Comparison of ENCODE assay signal across 9 cellular contexts in the genomic region with DNA sequence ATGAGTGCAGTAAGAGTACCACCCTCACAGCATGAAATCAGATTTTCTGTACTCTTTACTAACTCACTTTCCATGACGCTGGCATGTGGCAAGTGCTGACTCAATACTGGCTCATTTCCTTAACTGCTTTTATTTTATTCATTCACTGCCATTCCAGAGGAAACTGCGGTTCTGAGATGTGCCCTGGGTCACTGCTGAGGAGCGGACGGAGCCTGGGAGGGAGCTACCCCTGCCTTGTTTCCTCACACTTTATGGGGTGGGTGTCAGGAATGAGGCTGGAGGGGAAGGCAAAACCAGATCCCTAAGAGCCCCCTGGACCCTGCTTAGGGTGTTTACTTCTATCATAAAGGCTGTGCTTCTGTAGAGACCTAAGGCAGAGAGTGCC. TPM values are rescaled to one million over a fixed set of nuclear protein-coding genes. Genes with fewer than 3 reads are reported as not detected.
A peak's percentile ranks its signal among the peaks of the same experiment; 100 is the strongest.
DNase-seq lines count a peak whose midpoint lies in the region; ATAC-seq and TF ChIP-seq lines count a peak whose summit lies in the region.
"Had no signal": no experiment of that assay in that cellular context is flagged by ENCODE, and none has a peak within 500 bp of the region (broad histone marks: within the 10 kb centered on the region; RNA-seq: fewer than 3 reads in every experiment).

No MANE protein-coding gene starts in this region.

- H3K27ac Mint-ChIP-seq in CD14-positive monocyte (peak overlapping the region in 6 of 7 donors; percentile 58 to 90 (median 72)), T-helper 17 cell (no peak overlapping the region)
- H3K27ac Mint-ChIP-seq in naive thymus-derived CD8-positive, alpha-beta T cell, result peak overlapping the region; percentile 88 to 99 (median 95)

- H3K4me1 Mint-ChIP-seq in CD14-positive monocyte, result peaks cover 44% of the 10 kb centered on the region
- peaks cover 50 to 86% (median 79%) of the 10 kb centered on the region in 4 donors for H3K4me1 Mint-ChIP-seq in naive thymus-derived CD8-positive, alpha-beta T cell
- H3K4me1 Mint-ChIP-seq in T-helper 17 cell, result peaks cover 31% of the 10 kb centered on the region

- DNase-seq in CD14-positive monocyte (ENCODE audit: low spot score) (no peak), NOMO-1 (lab: John Stamatoyannopoulos, UW; ENCODE audit: unreplicated experiment in 2 of 2) (peak; percentile 29 to 76), astrocyte of the cerebellum (ENCODE audit: low read depth) (peak; percentile 95), NCI-H748 (lab: John Stamatoyannopoulos, UW; ENCODE audit: unreplicated experiment) (no peak), DMS79 treated with DMSO at 0.1 percent for 48 hours (lab: John Stamatoyannopoulos, UW) (no peak), T-helper 17 cell (no peak)
- no peak for DNase-seq in naive thymus-derived CD8-positive, alpha-beta T cell

- POLR2A ChIA-PET in naive thymus-derived CD8-positive, alpha-beta T cell (lab: Charles Lee), result interaction anchor here (13.1 kb wide), 1 partner anchor 13 kb away, joined by 252 read pairs; the partner anchor contains the start of gene NT5E

- TF ChIP-seq CTCF in CD14-positive monocyte (IDR thresholded peaks at IDR 0.05), result no peak
- TF ChIP-seq CTCF in astrocyte of the cerebellum (IDR thresholded peaks at IDR 0.05; ENCODE audit: low read depth, low read length, missing control alignments), result no peak

- no peak overlapping the region for H3K4me3 ChIP-seq in astrocyte of the cerebellum (ENCODE audit: low read depth, low read length)
- H3K4me3 ChIP-seq: dorsolateral prefrontal cortex had no signal

- in situ Hi-C loops in astrocyte of the cerebellum (cut with HindIII; ENCODE audit: low sequenced_read_pairs), result no loop called here

- intact Hi-C loops in CD14-positive monocyte (cut with micrococcal nuclease), result no loop called here

- no peak overlapping the region for H3K4me3 Mint-ChIP-seq in CD14-positive monocyte
- H3K4me3 Mint-ChIP-seq in naive thymus-derived CD8-positive, alpha-beta T cell, result peak overlapping the region; percentile 12 to 89 (median 70)
- no peak overlapping the region for H3K4me3 Mint-ChIP-seq in T-helper 17 cell

- peak in 1 of 2 donors; percentile 3 for ATAC-seq in naive thymus-derived CD8-positive, alpha-beta T cell
- no peak for ATAC-seq in T-helper 17 cell
- no peak for ATAC-seq in HG03439 (IDR thresholded peaks at IDR 0.05; ENCODE audit: unreplicated experiment)

- H3K9me3 ChIP-seq in T-helper 17 cell (ENCODE audit: control insufficient read depth, low read length, poor library complexity, severe bottlenecking), result no peaks in the 10 kb centered on the region

- peaks cover 0 to 3% (median 0%) of the 10 kb centered on the region in 7 donors for H3K9me3 Mint-ChIP-seq in CD14-positive monocyte
- no peaks in the 10 kb centered on the region for H3K9me3 Mint-ChIP-seq in naive thymus-derived CD8-positive, alpha-beta T cell

- H3K36me3 Mint-ChIP-seq in CD14-positive monocyte (no peaks in the 10 kb centered on the region), T-helper 17 cell (ENCODE audit: low read depth) (no peaks in the 10 kb centered on the region)
- peaks cover 0 to 22% (median 11%) of the 10 kb centered on the region in 3 donors for H3K36me3 Mint-ChIP-seq in naive thymus-derived CD8-positive, alpha-beta T cell

- H3K27me3 Mint-ChIP-seq in CD14-positive monocyte (ENCODE audit: low read depth in 3 of 3), result peaks cover 23 to 30% (median 27%) of the 10 kb centered on the region in 3 donors
- no peaks in the 10 kb centered on the region for H3K27me3 Mint-ChIP-seq in naive thymus-derived CD8-positive, alpha-beta T cell
- peaks cover 42% of the 10 kb centered on the region for H3K27me3 Mint-ChIP-seq in T-helper 17 cell

RNA-seq across cellular contexts. Expression of gene NT5E, which starts 14.4 kb away (rescaled TPM):
- under 1 TPM; 0.14 to 0.18 TPM for polyA plus RNA-seq in CD14-positive monocyte
- 10 to 100 TPM; 56.5 to 57.3 TPM for total RNA-seq in naive thymus-derived CD8-positive, alpha-beta T cell
- polyA plus RNA-seq in naive thymus-derived CD8-positive, alpha-beta T cell, result 100 to 1,000 TPM in 2 of 3 donors, 10 to 100 TPM in 1; 77.7 to 128 (median 103) TPM
- 1 to 10 TPM; 1.5 to 5.1 TPM for total RNA-seq in T-helper 17 cell

Comparison
In these comparisons a context has a peak if more than half of its experiments do, and no peak if none do; other contexts are left out.
1. DNase-seq: peak in NOMO-1 (2 of 2) and astrocyte of the cerebellum (single experiment); none in CD14-positive monocyte (single experiment), naive thymus-derived CD8-positive, alpha-beta T cell (0 of 10), NCI-H748 (single experiment), DMS79 treated with DMSO at 0.1 percent for 48 hours (single experiment) and T-helper 17 cell (0 of 3).
2. H3K4me3 Mint-ChIP-seq: peak in naive thymus-derived CD8-positive, alpha-beta T cell (10 of 10); none in CD14-positive monocyte (0 of 2) and T-helper 17 cell (single experiment).
3. RNA of gene NT5E, which starts 14.4 kb away (total RNA-seq): 56.5 to 57.3 TPM in naive thymus-derived CD8-positive, alpha-beta T cell; 1.5 to 5.1 TPM in T-helper 17 cell; every median in the first group is over 4 times any median in the second.